In the genomic region with DNA sequence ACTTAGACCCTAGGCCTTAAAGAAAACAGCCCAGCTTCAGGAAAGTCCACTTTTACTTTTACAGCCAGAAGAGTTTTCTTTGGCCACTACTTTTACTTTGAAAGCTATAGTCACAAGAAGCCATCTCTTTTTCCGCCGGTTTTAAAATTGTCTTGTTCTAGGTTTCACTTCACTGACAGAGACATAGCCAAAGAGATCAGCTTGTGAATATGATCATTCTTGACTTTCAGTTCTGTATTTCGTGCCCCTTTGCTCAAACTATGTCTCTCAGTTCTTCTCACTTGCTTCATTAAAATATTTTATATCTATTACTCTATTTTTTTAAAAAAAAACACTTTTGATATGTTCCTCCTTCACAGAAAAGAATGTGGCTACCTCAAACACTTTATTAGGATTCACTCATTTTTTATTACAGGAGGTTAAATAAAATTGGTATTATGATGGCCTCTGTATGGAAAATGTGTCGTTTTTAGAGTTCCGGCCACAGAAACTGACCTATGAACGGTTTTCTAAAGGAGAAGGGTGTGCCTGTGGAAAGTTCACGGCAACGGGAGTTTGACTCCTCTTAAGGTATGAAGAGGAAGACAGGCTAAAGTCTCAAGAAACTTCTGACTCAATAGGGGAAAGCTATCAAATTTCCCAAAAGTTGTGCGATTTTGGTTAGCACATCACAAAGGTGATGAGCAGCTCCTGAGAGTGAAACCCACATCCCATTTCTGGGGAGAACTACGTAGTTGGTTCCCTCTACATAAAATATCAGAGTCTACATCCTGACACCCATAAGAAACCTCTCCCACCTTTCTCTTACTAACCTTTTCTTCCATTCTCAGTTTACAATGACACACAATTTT, we compare ENCODE assay signal across 8 cellular contexts. TPM values are rescaled to one million over a fixed set of nuclear protein-coding genes. Genes with fewer than 3 reads are reported as not detected.
DNase-seq lines count a peak whose midpoint lies in the region; ATAC-seq and TF ChIP-seq lines count a peak whose summit lies in the region.

No MANE protein-coding gene starts in this region.

- no peak overlapping the region for H3K4me3 ChIP-seq in left ventricle myocardium inferior

- H3K9ac ChIP-seq in ES-I3 (ENCODE audit: low read depth, low read length), result peak overlapping the region; percentile 77; the same call in 1 of the 2 replicates

- no peaks in the 10 kb centered on the region for H3K9me3 ChIP-seq in ES-I3 (ENCODE audit: control insufficient read depth, insufficient read depth, low read length)
- H3K9me3 ChIP-seq in left ventricle myocardium inferior (replicated peaks), result no peaks in the 10 kb centered on the region

- H3K36me3 Mint-ChIP-seq in activated naive CD4-positive, alpha-beta T cell treated with anti-CD3 and anti-CD28 coated beads, Interleukin-2, amount 50 U/mL, for 72 hours, result peaks cover 13 to 19% of the 10 kb centered on the region in 2 donors

- no peaks in the 10 kb centered on the region for H3K9me3 Mint-ChIP-seq in activated naive CD4-positive, alpha-beta T cell treated with anti-CD3 and anti-CD28 coated beads, Interleukin-2, amount 50 U/mL, for 72 hours

- H3K36me3 ChIP-seq in ES-I3 (ENCODE audit: insufficient read depth, low read length), result no peaks in the 10 kb centered on the region
- no peaks in the 10 kb centered on the region for H3K36me3 ChIP-seq in left ventricle myocardium inferior

- ATAC-seq in GM19395 (IDR thresholded peaks at IDR 0.05; ENCODE audit: unreplicated experiment), result peak; percentile 53
- ATAC-seq in HG03159 (IDR thresholded peaks at IDR 0.05; ENCODE audit: unreplicated experiment), result peak; percentile 48
- peak; percentile 66 to 74 for ATAC-seq in activated naive CD4-positive, alpha-beta T cell treated with anti-CD3 and anti-CD28 coated beads, Interleukin-2, amount 50 U/mL, for 72 hours

- peak in 1 of 2 donors; percentile 10 for DNase-seq in activated naive CD4-positive, alpha-beta T cell treated with anti-CD3 and anti-CD28 coated beads, Interleukin-2, amount 50 U/mL, for 72 hours (ENCODE audit: low spot score in 2 of 2)
- no peak for DNase-seq in GOT3 (lab: John Stamatoyannopoulos, UW)
- no peak for DNase-seq in activated gamma-delta T cell treated with Interleukin-2 at 50 U/mL for 16 hours
- no peak for DNase-seq in NCI-H2171 treated with DMSO at 0.1 percent for 48 hours (lab: John Stamatoyannopoulos, UW)
- DNase-seq in left ventricle myocardium inferior, result no peak

- TF ChIP-seq CTCF in left ventricle myocardium inferior (IDR thresholded peaks at IDR 0.05; ENCODE audit: borderline replicate concordance), result no peak

- intact Hi-C loops in left ventricle myocardium inferior (cut with micrococcal nuclease), result no loop called here

- H3K27me3 ChIP-seq in left ventricle myocardium inferior (ENCODE audit: low read depth), result peaks cover 48% of the 10 kb centered on the region

- peak overlapping the region; percentile 4 to 88 for H3K27ac Mint-ChIP-seq in activated naive CD4-positive, alpha-beta T cell treated with anti-CD3 and anti-CD28 coated beads, Interleukin-2, amount 50 U/mL, for 72 hours

- no peak overlapping the region for H3K27ac ChIP-seq in left ventricle myocardium inferior (replicated peaks)

- H3K4me1 ChIP-seq in ES-I3 (ENCODE audit: insufficient read depth, low read length) (peaks cover 5% of the 10 kb centered on the region; the same call in 1 of the 2 replicates), left ventricle myocardium inferior (peaks cover 25% of the 10 kb centered on the region)

RNA-seq across cellular contexts. Expression of a gene that starts 1.2 kb away (rescaled TPM):
- total RNA-seq in activated naive CD4-positive, alpha-beta T cell treated with anti-CD3 and anti-CD28 coated beads, Interleukin-2, amount 50 U/mL, for 72 hours, result 10 to 100 TPM; 37.3 to 37.4 TPM
- total RNA-seq in left ventricle myocardium inferior, result 0.19 TPM

RNA-seq across cellular contexts. Expression of a gene that starts 52.6 kb away (rescaled TPM):
- under 1 TPM; 0.16 to 0.27 TPM for total RNA-seq in activated naive CD4-positive, alpha-beta T cell treated with anti-CD3 and anti-CD28 coated beads, Interleukin-2, amount 50 U/mL, for 72 hours
- total RNA-seq in left ventricle myocardium inferior, result 0.44 TPM

Comparison
In these comparisons a context has a peak if more than half of its experiments do, and no peak if none do; other contexts are left out.
1. RNA of a gene that starts 1.2 kb away (total RNA-seq): 37.3 to 37.4 TPM in activated naive CD4-positive, alpha-beta T cell treated with anti-CD3 and anti-CD28 coated beads, Interleukin-2, amount 50 U/mL, for 72 hours; 0.19 TPM in left ventricle myocardium inferior (single experiment); every median in the first group is over 10 times any median in the second.
2. Peak in every context shown above with its lines, with median percentiles within 50 percentile points of each other: ATAC-seq.